8 cellular contexts compared by ENCODE assay signal in genomic region chr12:12891646-12892355, GRCh38. TPM values are rescaled to one million over a fixed set of nuclear protein-coding genes. Genes with fewer than 3 reads are reported as not detected.
DNase-seq lines count a peak whose midpoint lies in the region; ATAC-seq and TF ChIP-seq lines count a peak whose summit lies in the region.

No MANE protein-coding gene starts in this region.

- no peak overlapping the region for H3K14ac ChIP-seq in neuronal stem cell (ENCODE audit: low read length)

- no peak overlapping the region for H2BK12ac ChIP-seq in neuronal stem cell (ENCODE audit: low read length)

- H3K27me3 ChIP-seq in BJ (ENCODE audit: control insufficient read depth, insufficient read depth, low read length) (no peaks in the 10 kb centered on the region), neuronal stem cell (ENCODE audit: control insufficient read depth in 3 of 3, insufficient read depth in 3 of 3, low read depth in 1 of 3, low read length in 3 of 3) (peaks cover 6 to 72% (median 35%) of the 10 kb centered on the region in 3 experiments)

- H3K4ac ChIP-seq in neuronal stem cell (ENCODE audit: low read length): no peak overlapping the region

- ATAC-seq in HG03439 (IDR thresholded peaks at IDR 0.05; ENCODE audit: unreplicated experiment): no peak

- peak overlapping the region; percentile 69 for H3K18ac ChIP-seq in neuronal stem cell (ENCODE audit: low read length)

- POLR2A ChIA-PET in BJ (lab: Charles Lee) (interaction anchor here (0.5 to 1.3 kb wide), 6 partner anchors 9 to 92 kb away, joined by 3 to 23 read pairs (median 6); no protein-coding TSS in a partner anchor), RWPE1 (lab: Yijun Ruan, JAX; ENCODE audit: low non-redundant PET) (interaction anchor here (1.2 to 1.7 kb wide), 4 partner anchors 9 to 88 kb away, joined by 4 to 11 read pairs (median 8); no protein-coding TSS in a partner anchor)

- H3K9me3 ChIP-seq in neuronal stem cell (replicated peaks in 1 of 2; ENCODE audit: control insufficient read depth in 2 of 2, insufficient read depth in 1 of 2, low read depth in 1 of 2, low read length in 2 of 2): no peaks in the 10 kb centered on the region

- H2BK5ac ChIP-seq in neuronal stem cell (ENCODE audit: low read length): no peak overlapping the region

- H2AK5ac ChIP-seq in neuronal stem cell (ENCODE audit: low read depth, low read length): no peak overlapping the region

- no peak overlapping the region for H2BK15ac ChIP-seq in neuronal stem cell (ENCODE audit: low read length)

- H3K9ac ChIP-seq in neuronal stem cell (ENCODE audit: low read depth, low read length, poor library complexity): no peak overlapping the region

- no peak for DNase-seq in BJ (ENCODE audit: low read depth)
- no peak for DNase-seq in RWPE1 (ENCODE audit: low spot score)
- DNase-seq in epithelial cell of esophagus (ENCODE audit: low read depth): peak; percentile 43
- DNase-seq in neuronal stem cell (ENCODE audit: low spot score): no peak
- DNase-seq in NCI-H2107 (lab: John Stamatoyannopoulos, UW): no peak
- DNase-seq in NCI-H69 (lab: John Stamatoyannopoulos, UW): no peak
- no peak for DNase-seq in effector CD4-positive, alpha-beta T cell

- H3K79me1 ChIP-seq in neuronal stem cell (ENCODE audit: low read depth, low read length): no peaks in the 10 kb centered on the region

- no peak overlapping the region for H4K91ac ChIP-seq in neuronal stem cell (ENCODE audit: low read depth, low read length, poor library complexity)

- H3K4me2 ChIP-seq in neuronal stem cell (ENCODE audit: insufficient read depth, low read length, poor library complexity, severe bottlenecking): peak overlapping the region; percentile 92

- H3K4me1 ChIP-seq in neuronal stem cell (ENCODE audit: control insufficient read depth in 2 of 2, insufficient read depth in 1 of 2, low read depth in 1 of 2, low read length in 2 of 2): peaks cover 3 to 5% of the 10 kb centered on the region in 2 donors

- no peak overlapping the region for H4K8ac ChIP-seq in neuronal stem cell (ENCODE audit: low read depth, low read length)

- H3K4me3 ChIP-seq in BJ (ENCODE audit: low read depth, low read length) (peak overlapping the region; percentile 66), epithelial cell of esophagus (ENCODE audit: low read length) (peak overlapping the region; percentile 67), neuronal stem cell (ENCODE audit: low read length in 2 of 2) (peak overlapping the region; percentile 41 to 75)

- no peak for TF ChIP-seq CTCF in BJ (IDR thresholded peaks at IDR 0.05; ENCODE audit: insufficient read depth, low read depth, low read length)
- no peak for TF ChIP-seq CTCF in RWPE1 (conservative IDR thresholded peaks at IDR 0.05; ENCODE audit: low read depth)
- TF ChIP-seq CTCF in epithelial cell of esophagus (IDR thresholded peaks at IDR 0.05; ENCODE audit: insufficient read depth, low read depth, low read length, missing control alignments): no peak

- H2AFZ ChIP-seq in neuronal stem cell (ENCODE audit: low read length): peak overlapping the region; percentile 92

- no peak overlapping the region for H2BK120ac ChIP-seq in neuronal stem cell (ENCODE audit: low read depth, low read length)

- WGBS in neuronal stem cell (ENCODE audit: extremely low coverage in 2 of 2, insufficient read length in 2 of 2, insufficient replicate concordance in 1 of 2), 2 donors: no CpG with 5 or more reads among the region's 15 CpGs

- no peaks in the 10 kb centered on the region for H3K36me3 ChIP-seq in BJ (ENCODE audit: control insufficient read depth, insufficient read depth, low read length)
- H3K36me3 ChIP-seq in neuronal stem cell (replicated peaks in 1 of 2; ENCODE audit: control insufficient read depth in 2 of 2, insufficient read depth in 2 of 2, low read length in 2 of 2): no peaks in the 10 kb centered on the region

- no peak overlapping the region for H3K23ac ChIP-seq in neuronal stem cell (ENCODE audit: low read depth, low read length, poor library complexity)

- H3K27ac ChIP-seq in RWPE1: peak overlapping the region; percentile 92
- H3K27ac ChIP-seq in neuronal stem cell (replicated peaks; ENCODE audit: low read length): no peak overlapping the region

- CTCF ChIA-PET in BJ (lab: Yijun Ruan, JAX) (interaction anchor here (0.9 to 3.9 kb wide), 12 partner anchors 9 to 341 kb away, joined by 3 to 41 read pairs (median 4); no protein-coding TSS in a partner anchor), RWPE1 (lab: Yijun Ruan, JAX) (interaction anchor here (0.6 to 2.8 kb wide), 10 partner anchors 9 to 166 kb away, joined by 3 to 13 read pairs (median 3); no protein-coding TSS in a partner anchor)

RNA-seq across cellular contexts. Expression of gene GPRC5A, which starts 0.4 kb away (rescaled TPM):
- 230 and 241 TPM in 2 replicates for polyA plus RNA-seq in BJ (2011; rRNA removed)
- polyA minus RNA-seq in BJ (2011; rRNA and poly(A)+ RNA removed): 268 and 369 TPM in 2 replicates
- not detected for polyA plus RNA-seq in neuronal stem cell (2013, experiment 1 of 2)
- polyA plus RNA-seq in neuronal stem cell (2013, experiment 2 of 2): not detected
